Comparison of ENCODE assay signal across 1 cellular context in genomic region chr7:32495298-32496051, GRCh38.
TF ChIP-seq lines count a peak whose summit lies in the region.

AVL9 (plus strand) TSS chr7:32495489; CDS start chr7:32495710, 221 bp downstream.

TF ChIP-seq in HepG2, 621 proteins besides CTCF, POLR2A, EP300 and RAD21 (continued from another document):
- no peak for TF ChIP-seq ZBTB39 (CRISPR knock-in tag; IDR thresholded peaks at IDR 0.05)
- TF ChIP-seq ZNF44 (CRISPR knock-in tag; IDR thresholded peaks at IDR 0.05), result no peak
- TF ChIP-seq ZNF567 (CRISPR knock-in tag; IDR thresholded peaks at IDR 0.05; ENCODE audit: borderline replicate concordance), result no peak
